22 cellular contexts compared by ENCODE assay signal in genomic region chr2:239692348-239692747, GRCh38.
DNase-seq lines count a peak whose midpoint lies in the region; ATAC-seq, FAIRE-seq and TF ChIP-seq lines count a peak whose summit lies in the region.
"Had no signal": no experiment of that assay in that cellular context is flagged by ENCODE, and none has a peak within 500 bp of the region (broad histone marks: within the 10 kb centered on the region; RNA-seq: fewer than 3 reads in every experiment).

No MANE protein-coding gene starts in this region.

- TF ChIP-seq CTCF in brain (conservative IDR thresholded peaks at IDR 0.05) (no peak), pancreas (IDR thresholded peaks at IDR 0.05) (no peak)

- no peak for FAIRE-seq in pancreas (lab: Jason Lieb, UNC)
- FAIRE-seq: colon, K562, TTC549 had no signal

- H3K27ac Mint-ChIP-seq in brain: peak overlapping the region in 3 of 5 experiments; percentile 26 to 88 (median 64)
- no peak overlapping the region for H3K27ac Mint-ChIP-seq in activated CD4-positive, alpha-beta T cell treated with anti-CD3 and anti-CD28 coated beads, Interleukin-2, amount 10 ng/mL, durations not matched to agents 7 days and 5 days
- H3K27ac Mint-ChIP-seq: CD4-positive, CD25-positive, alpha-beta regulatory T cell had no signal

- peaks cover 14% of the 10 kb centered on the region for H3K27me3 Mint-ChIP-seq in brain
- no peaks in the 10 kb centered on the region for H3K27me3 Mint-ChIP-seq in activated CD4-positive, alpha-beta T cell treated with anti-CD3 and anti-CD28 coated beads, Interleukin-2, amount 10 ng/mL, durations not matched to agents 7 days and 5 days

- no peaks in the 10 kb centered on the region for H3K36me3 ChIP-seq in pancreas
- H3K36me3 ChIP-seq: lower lobe of right lung, neutrophil, suprapubic skin had no signal

- 19 to 21% methylated on average over 8 of the region's 8 CpGs for WGBS in pancreas, 2 donors

- no peak overlapping the region for H3K4me3 ChIP-seq in pancreas
- H3K4me3 ChIP-seq: hepatocyte, K562, lower lobe of right lung, suprapubic skin had no signal

- no peaks in the 10 kb centered on the region for H3K9me3 ChIP-seq in pancreas
- H3K9me3 ChIP-seq: lower lobe of right lung, neutrophil, suprapubic skin had no signal

- H3K4me1 ChIP-seq in pancreas: no peaks in the 10 kb centered on the region
- H3K4me1 ChIP-seq: lower lobe of right lung had no signal

- H3K4me3 Mint-ChIP-seq in brain: peak overlapping the region in 1 of 5 experiments; percentile 1
- no peak overlapping the region for H3K4me3 Mint-ChIP-seq in activated CD4-positive, alpha-beta T cell treated with anti-CD3 and anti-CD28 coated beads, Interleukin-2, amount 10 ng/mL, durations not matched to agents 7 days and 5 days
- H3K4me3 Mint-ChIP-seq: CD4-positive, CD25-positive, alpha-beta regulatory T cell had no signal

- intact Hi-C loops in Right ventricle myocardium inferior (cut with DNase I): no loop called here
- intact Hi-C loops in left cardiac atrium (cut with DNase I): no loop called here
- intact Hi-C loops in pancreas (cut with DNase I): no loop called here

- no peaks in the 10 kb centered on the region for H3K36me3 Mint-ChIP-seq in brain
- H3K36me3 Mint-ChIP-seq in activated CD4-positive, alpha-beta T cell treated with anti-CD3 and anti-CD28 coated beads, Interleukin-2, amount 10 ng/mL, durations not matched to agents 7 days and 5 days (ENCODE audit: low read depth): no peaks in the 10 kb centered on the region
- H3K36me3 Mint-ChIP-seq: CD4-positive, CD25-positive, alpha-beta regulatory T cell had no signal

- H3K4me1 Mint-ChIP-seq in brain: peaks cover 60% of the 10 kb centered on the region
- no peaks in the 10 kb centered on the region for H3K4me1 Mint-ChIP-seq in activated CD4-positive, alpha-beta T cell treated with anti-CD3 and anti-CD28 coated beads, Interleukin-2, amount 10 ng/mL, durations not matched to agents 7 days and 5 days
- H3K4me1 Mint-ChIP-seq: CD4-positive, CD25-positive, alpha-beta regulatory T cell had no signal

- ATAC-seq in Right ventricle myocardium inferior: no peak
- ATAC-seq in left cardiac atrium: no peak
- ATAC-seq in pancreas: peak; percentile 73 to 88 (median 80)
- no peak for ATAC-seq in GM18502 (IDR thresholded peaks at IDR 0.05; ENCODE audit: poor library complexity, unreplicated experiment)
- ATAC-seq in HG03280 (IDR thresholded peaks at IDR 0.05; ENCODE audit: unreplicated experiment): no peak
- ATAC-seq: K562, lower lobe of right lung had no signal

- no peaks in the 10 kb centered on the region for H3K27me3 ChIP-seq in pancreas
- H3K27me3 ChIP-seq: hepatocyte had no signal

- no peak overlapping the region for H3K27ac ChIP-seq in pancreas
- H3K27ac ChIP-seq: hepatocyte, lower lobe of right lung, neutrophil, suprapubic skin had no signal

- H3K9me3 Mint-ChIP-seq in brain: peaks cover 0 to 7% (median 0%) of the 10 kb centered on the region in 5 experiments
- H3K9me3 Mint-ChIP-seq in activated CD4-positive, alpha-beta T cell treated with anti-CD3 and anti-CD28 coated beads, Interleukin-2, amount 10 ng/mL, durations not matched to agents 7 days and 5 days: no peaks in the 10 kb centered on the region
- H3K9me3 Mint-ChIP-seq: CD4-positive, CD25-positive, alpha-beta regulatory T cell had no signal

- CTCF ChIA-PET in activated CD4-positive, alpha-beta T cell treated with anti-CD3 and anti-CD28 coated beads, Interleukin-2, amount 10 ng/mL, durations not matched to agents 7 days and 5 days (lab: Charles Lee): no interaction called here

- POLR2A ChIA-PET in activated CD4-positive, alpha-beta T cell treated with anti-CD3 and anti-CD28 coated beads, Interleukin-2, amount 10 ng/mL, durations not matched to agents 7 days and 5 days (lab: Charles Lee): no interaction called here

- DNase-seq in Right ventricle myocardium inferior (ENCODE audit: missing footprints): peak; percentile 20
- DNase-seq in left cardiac atrium: no peak
- DNase-seq in pancreas: peak in 4 of 6 donors; percentile 55 to 92 (median 86)
- no peak for DNase-seq in epidermal melanocyte (ENCODE audit: insufficient read length, low spot score)
- no peak for DNase-seq in activated CD4-positive, alpha-beta T cell treated with anti-CD3 and anti-CD28 coated beads, Interleukin-2, amount 10 ng/mL, durations not matched to agents 7 days and 5 days
- DNase-seq: activated effector memory CD4-positive, alpha-beta T cell treated with anti-CD3 and anti-CD28 coated beads, Interleukin-2, amount 50 U/mL, for 16 hours; CD4-positive, CD25-positive, alpha-beta regulatory T cell; DMS153; lower lobe of right lung; NCI-H1930; NCI-H82; SHP77 treated with DMSO at 0.1 percent for 48 hours; stimulated activated CD4-positive, alpha-beta T cell treated with anti-CD3 and anti-CD28 coated beads, Interleukin-15, amount 100 ng/mL, for 24 hours had no signal

Comparison
In these comparisons a context has a peak if more than half of its experiments do, and no peak if none do; other contexts are left out.
1. DNase-seq: peak in Right ventricle myocardium inferior (single experiment) and pancreas (4 of 6); none in left cardiac atrium (single experiment), epidermal melanocyte (single experiment) and activated CD4-positive, alpha-beta T cell treated with anti-CD3 and anti-CD28 coated beads, Interleukin-2, amount 10 ng/mL, durations not matched to agents 7 days and 5 days (single experiment).
2. ATAC-seq: peak in pancreas (4 of 4); none in Right ventricle myocardium inferior (single experiment), left cardiac atrium (0 of 2), GM18502 (single experiment) and HG03280 (single experiment).